10 cellular contexts compared by ENCODE assay signal in the genomic region with DNA sequence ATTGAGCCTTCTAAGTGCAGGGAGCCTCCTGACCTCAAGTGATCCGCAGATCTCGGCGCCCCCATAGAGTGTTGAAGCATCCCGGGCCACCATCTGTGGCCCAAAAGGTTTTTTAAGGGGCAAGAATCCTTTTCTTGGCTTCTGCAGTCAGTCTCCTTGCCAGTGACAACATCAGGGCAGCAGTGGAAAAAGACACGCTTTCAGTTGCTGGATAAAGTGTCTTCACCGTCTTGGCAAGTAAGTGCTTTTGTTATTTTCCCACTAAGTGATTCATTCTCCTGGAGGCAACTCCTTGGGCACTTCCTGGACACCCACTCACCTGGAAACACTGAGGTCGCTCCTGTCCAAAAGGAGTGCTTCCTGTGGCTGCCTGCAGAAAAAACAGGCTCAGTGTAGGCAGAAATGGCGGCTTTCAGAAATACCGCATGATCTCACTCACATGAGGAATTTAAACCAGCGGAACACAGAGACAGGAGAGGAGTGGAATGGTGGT.
DNase-seq lines count a peak whose midpoint lies in the region; ATAC-seq and TF ChIP-seq lines count a peak whose summit lies in the region.
"Had no signal": no experiment of that assay in that cellular context is flagged by ENCODE, and none has a peak within 500 bp of the region (broad histone marks: within the 10 kb centered on the region; RNA-seq: fewer than 3 reads in every experiment).

No MANE protein-coding gene starts in this region.

- peaks cover 18% of the 10 kb centered on the region for H3K4me1 Mint-ChIP-seq in activated T-cell treated with anti-CD3 and anti-CD28 coated beads, Interleukin-2, amount 50 U/mL, for 72 hours (ENCODE audit: low read depth)

- peak overlapping the region; percentile 13 to 23 for H3K4me3 Mint-ChIP-seq in activated T-cell treated with anti-CD3 and anti-CD28 coated beads, Interleukin-2, amount 50 U/mL, for 72 hours

- H3K4me1 ChIP-seq in right cardiac atrium (ENCODE audit: control insufficient read depth, insufficient read depth, low read length) (peaks cover 4% of the 10 kb centered on the region), thyroid gland (peaks cover 15 to 44% of the 10 kb centered on the region in 2 donors)

- no peak for ATAC-seq in activated T-cell treated with anti-CD3 and anti-CD28 coated beads, Interleukin-2, amount 50 U/mL, for 72 hours (replicated peaks in 1 of 2)
- ATAC-seq in right cardiac atrium, result peak; percentile 2 to 76

- no peak for TF ChIP-seq POLR2A in thyroid gland (IDR thresholded peaks at IDR 0.05)

- no peaks in the 10 kb centered on the region for H3K27me3 ChIP-seq in right cardiac atrium (ENCODE audit: control insufficient read depth, insufficient read depth)
- H3K27me3 ChIP-seq in thyroid gland, result no peaks in the 10 kb centered on the region

- DNase-seq in activated T-cell treated with anti-CD3 and anti-CD28 coated beads, Interleukin-2, amount 50 U/mL, for 72 hours, result no peak
- no peak for DNase-seq in activated T-cell treated with anti-CD3 and anti-CD28 coated beads, Interleukin-2, amount 50 U/mL, for 48 hours
- DNase-seq in amniotic epithelial cell (ENCODE audit: low read depth) (peak; percentile 19), right cardiac atrium (peak in 1 of 3 donors; percentile 23), thyroid gland (peak; percentile 14 to 25), midbrain (lab: John Stamatoyannopoulos, UW) (no peak)
- DNase-seq in activated CD8-positive, alpha-beta memory T cell treated with anti-CD3 and anti-CD28 coated beads, Interleukin-2, amount 50 U/mL, for 48 hours, result no peak
- no peak for DNase-seq in effector CD4-positive, alpha-beta T cell
- DNase-seq: NK-92 treated with Interleukin-12 subunit alpha and Interleukin-12 subunit beta, amount 100 ng/mL, for 24 hours; stimulated activated CD8-positive, alpha-beta memory T cell treated with anti-CD3 and anti-CD28 coated beads, Interleukin-4, amount 100 ng/mL, for 48 hours had no signal

- no peaks in the 10 kb centered on the region for H3K36me3 ChIP-seq in thyroid gland

- no peaks in the 10 kb centered on the region for H3K9me3 ChIP-seq in right cardiac atrium (ENCODE audit: control insufficient read depth, low read length)
- no peaks in the 10 kb centered on the region for H3K9me3 ChIP-seq in thyroid gland

- H3K27me3 Mint-ChIP-seq in activated T-cell treated with anti-CD3 and anti-CD28 coated beads, Interleukin-2, amount 50 U/mL, for 72 hours (ENCODE audit: low read depth), result peaks cover 24% of the 10 kb centered on the region

- H3K27ac Mint-ChIP-seq in activated T-cell treated with anti-CD3 and anti-CD28 coated beads, Interleukin-2, amount 50 U/mL, for 72 hours, result no peak overlapping the region

- intact Hi-C loops in right cardiac atrium (cut with DNase I) (loop anchor here in 3 of 4 donors (5.0 kb wide), 2 partner anchors 104 to 109 kb away; a partner anchor contains a TSS), thyroid gland (cut with DNase I) (loop anchor here (10.0 kb wide), 1 partner anchor 112 kb away; no protein-coding TSS in a partner anchor)

- H3K27ac ChIP-seq in right cardiac atrium (ENCODE audit: low read length) (no peak overlapping the region), thyroid gland (peak overlapping the region in 1 of 3 donors; percentile 66)

- H3K4me3 ChIP-seq in right cardiac atrium (ENCODE audit: low read length) (no peak overlapping the region), thyroid gland (replicated peaks in 1 of 3) (no peak overlapping the region)

- no peaks in the 10 kb centered on the region for H3K36me3 Mint-ChIP-seq in activated T-cell treated with anti-CD3 and anti-CD28 coated beads, Interleukin-2, amount 50 U/mL, for 72 hours (ENCODE audit: insufficient read depth in 2 of 2)

- 56% methylated on average over 10 of the region's 10 CpGs for WGBS in right cardiac atrium
- 61 to 64% methylated on average over 10 of the region's 10 CpGs for WGBS in thyroid gland, 2 donors

- no peak for TF ChIP-seq CTCF in thyroid gland (IDR thresholded peaks at IDR 0.05)

- no peaks in the 10 kb centered on the region for H3K9me3 Mint-ChIP-seq in activated T-cell treated with anti-CD3 and anti-CD28 coated beads, Interleukin-2, amount 50 U/mL, for 72 hours

Comparison
In these comparisons a context has a peak if more than half of its experiments do, and no peak if none do; other contexts are left out.
1. ATAC-seq: peak in right cardiac atrium (2 of 2); none in activated T-cell treated with anti-CD3 and anti-CD28 coated beads, Interleukin-2, amount 50 U/mL, for 72 hours (0 of 2).
2. DNase-seq: peak in amniotic epithelial cell (single experiment) and thyroid gland (2 of 2); none in activated T-cell treated with anti-CD3 and anti-CD28 coated beads, Interleukin-2, amount 50 U/mL, for 72 hours (0 of 2), activated T-cell treated with anti-CD3 and anti-CD28 coated beads, Interleukin-2, amount 50 U/mL, for 48 hours (0 of 2), activated CD8-positive, alpha-beta memory T cell treated with anti-CD3 and anti-CD28 coated beads, Interleukin-2, amount 50 U/mL, for 48 hours (single experiment), effector CD4-positive, alpha-beta T cell (single experiment) and midbrain (single experiment).